In genomic region chr4:52804-53479, GRCh38 we compare ENCODE assay signal across 8 cellular contexts. TPM values are rescaled to one million over a fixed set of nuclear protein-coding genes. Genes with fewer than 3 reads are reported as not detected.
DNase-seq lines count a peak whose midpoint lies in the region; ATAC-seq and TF ChIP-seq lines count a peak whose summit lies in the region.
"Not testable (repeated sequence)": the region's sequence is repeated elsewhere in the genome, so short reads cannot be mapped to it uniquely, and the experiment has no call there.

ZNF595 (plus strand) TSS chr4:53321; CDS start chr4:53489, 168 bp downstream.

- intact Hi-C loops in esophagus squamous epithelium (cut with DNase I): not testable (repeated sequence)

- not testable (repeated sequence) for H3K9ac ChIP-seq in adipocyte (ENCODE audit: low read length); liver (ENCODE audit: low read depth in 1 of 2, low read length in 2 of 2)

- DNase-seq in T-helper 17 cell; adipocyte (ENCODE audit: low read depth); esophagus squamous epithelium (lab: John Stamatoyannopoulos, UW): not testable (repeated sequence)
- peak; percentile 29 for DNase-seq in progenitor cell of endocrine pancreas (ENCODE audit: low spot score, unreplicated experiment)
- DNase-seq in upper lobe of left lung: peak; percentile 41 to 85

- not testable (repeated sequence) for H3K27ac Mint-ChIP-seq in T-helper 17 cell, progenitor cell of endocrine pancreas

- not testable (repeated sequence) for H3K27me3 ChIP-seq in adipocyte (replicated peaks; ENCODE audit: control insufficient read depth, insufficient read depth, low read length); esophagus squamous epithelium; liver (ENCODE audit: control insufficient read depth in 4 of 4, insufficient read depth in 4 of 4, low read length in 3 of 4); upper lobe of left lung

- not testable (repeated sequence) for TF ChIP-seq RAD21 in liver (IDR thresholded peaks at IDR 0.05)

- H3K4me3 Mint-ChIP-seq in T-helper 17 cell; progenitor cell of endocrine pancreas (ENCODE audit: low read depth): not testable (repeated sequence)

- H3K4me1 ChIP-seq in adipocyte (ENCODE audit: control insufficient read depth, insufficient read depth, low read length); esophagus squamous epithelium; liver (ENCODE audit: control insufficient read depth in 4 of 4, insufficient read depth in 4 of 4, low read length in 3 of 4); upper lobe of left lung: not testable (repeated sequence)

- 40 to 77% methylated on average over 5 to 6 of the region's 29 CpGs for WGBS in esophagus squamous epithelium, 2 donors
- 33% methylated on average over 22 of the region's 29 CpGs for WGBS in liver
- WGBS in upper lobe of left lung, 2 donors: 46 to 51% methylated on average over 22 to 24 of the region's 29 CpGs

- peak within 1 kb of the TSS in 3 of 4 donors; percentile 51 to 58 (median 54) for H3K27ac ChIP-seq in esophagus squamous epithelium
- H3K27ac ChIP-seq in liver (ENCODE audit: low read depth in 1 of 2, low read length in 2 of 2): not testable (repeated sequence)
- peak within 1 kb of the TSS in 1 of 4 donors; percentile 41 for H3K27ac ChIP-seq in upper lobe of left lung

- not testable (repeated sequence) for H3K4me1 Mint-ChIP-seq in T-helper 17 cell; progenitor cell of endocrine pancreas (ENCODE audit: low read depth)

- H3K36me3 ChIP-seq in adipocyte (ENCODE audit: control insufficient read depth, insufficient read depth, low read length, severe bottlenecking); esophagus squamous epithelium; liver (ENCODE audit: control insufficient read depth in 4 of 4, insufficient read depth in 3 of 4, low read depth in 1 of 4, low read length in 3 of 4); upper lobe of left lung: not testable (repeated sequence)

- TF ChIP-seq POLR2A in esophagus squamous epithelium (IDR thresholded peaks at IDR 0.05); upper lobe of left lung (IDR thresholded peaks at IDR 0.05): not testable (repeated sequence)

- not testable (repeated sequence) for TF ChIP-seq CTCF in esophagus squamous epithelium (IDR thresholded peaks at IDR 0.05); liver (IDR thresholded peaks at IDR 0.05; ENCODE audit: low read depth, low read length, missing input control); progenitor cell of endocrine pancreas (IDR thresholded peaks at IDR 0.05; ENCODE audit: unreplicated experiment); upper lobe of left lung (IDR thresholded peaks at IDR 0.05)

- ATAC-seq in GM18502 (IDR thresholded peaks at IDR 0.05; ENCODE audit: poor library complexity, unreplicated experiment) (peak; percentile 90), HG03139 (IDR thresholded peaks at IDR 0.05; ENCODE audit: unreplicated experiment) (peak; percentile 60), T-helper 17 cell (peak; percentile 76), upper lobe of left lung (ENCODE audit: low FRiP score in 2 of 2) (peak; percentile 89 to 92)

- H3K4me3 ChIP-seq in adipocyte (ENCODE audit: low read length): peak within 1 kb of the TSS; percentile 66
- H3K4me3 ChIP-seq in esophagus squamous epithelium: peak within 1 kb of the TSS; percentile 32 to 56 (median 37)
- peak within 1 kb of the TSS in 2 of 3 donors; percentile 24 to 38 for H3K4me3 ChIP-seq in liver (ENCODE audit: low read depth in 1 of 3, low read length in 3 of 3)
- H3K4me3 ChIP-seq in upper lobe of left lung: peak within 1 kb of the TSS in 3 of 4 donors; percentile 22 to 49 (median 43)

- H3K27me3 Mint-ChIP-seq in T-helper 17 cell, progenitor cell of endocrine pancreas: not testable (repeated sequence)

- not testable (repeated sequence) for TF ChIP-seq EP300 in upper lobe of left lung (IDR thresholded peaks at IDR 0.05)

- H3K9me3 ChIP-seq in T-helper 17 cell (ENCODE audit: control insufficient read depth, low read length, poor library complexity, severe bottlenecking); adipocyte (ENCODE audit: control insufficient read depth, low read length); esophagus squamous epithelium; liver (ENCODE audit: control insufficient read depth in 4 of 4, low read length in 3 of 4); upper lobe of left lung: not testable (repeated sequence)

- H3K36me3 Mint-ChIP-seq in T-helper 17 cell (ENCODE audit: low read depth); progenitor cell of endocrine pancreas (ENCODE audit: insufficient read depth): not testable (repeated sequence)

- not testable (repeated sequence) for H3K9me3 Mint-ChIP-seq in progenitor cell of endocrine pancreas (ENCODE audit: low read depth)

TF ChIP-seq in liver, 16 proteins besides CTCF, POLR2A, EP300 and RAD21:
- TF ChIP-seq GABPA (IDR thresholded peaks at IDR 0.05 in 1 of 2, conservative IDR thresholded peaks at IDR 0.05 in 1 of 2): peak in 1 of 2 donors; percentile 39

RNA-seq across cellular contexts. Expression of gene ZNF595, which starts in this region (rescaled TPM):
- total RNA-seq in T-helper 17 cell (1 to 10 TPM; 1.9 to 4.6 TPM), esophagus squamous epithelium (10 to 100 TPM in 1 of 4 donors, 1 to 10 TPM in 3; 6.2 to 28.2 (median 8.9) TPM), liver (1 to 10 TPM; 7.8 to 9.9 TPM), progenitor cell of endocrine pancreas (9.1 and 9.5 TPM in 2 replicates), upper lobe of left lung (10 to 100 TPM; 11.7 to 36.7 (median 23.4) TPM)
- polyA plus RNA-seq in liver: 1 to 10 TPM; 2.1 to 3.8 TPM
